In the genomic region with DNA sequence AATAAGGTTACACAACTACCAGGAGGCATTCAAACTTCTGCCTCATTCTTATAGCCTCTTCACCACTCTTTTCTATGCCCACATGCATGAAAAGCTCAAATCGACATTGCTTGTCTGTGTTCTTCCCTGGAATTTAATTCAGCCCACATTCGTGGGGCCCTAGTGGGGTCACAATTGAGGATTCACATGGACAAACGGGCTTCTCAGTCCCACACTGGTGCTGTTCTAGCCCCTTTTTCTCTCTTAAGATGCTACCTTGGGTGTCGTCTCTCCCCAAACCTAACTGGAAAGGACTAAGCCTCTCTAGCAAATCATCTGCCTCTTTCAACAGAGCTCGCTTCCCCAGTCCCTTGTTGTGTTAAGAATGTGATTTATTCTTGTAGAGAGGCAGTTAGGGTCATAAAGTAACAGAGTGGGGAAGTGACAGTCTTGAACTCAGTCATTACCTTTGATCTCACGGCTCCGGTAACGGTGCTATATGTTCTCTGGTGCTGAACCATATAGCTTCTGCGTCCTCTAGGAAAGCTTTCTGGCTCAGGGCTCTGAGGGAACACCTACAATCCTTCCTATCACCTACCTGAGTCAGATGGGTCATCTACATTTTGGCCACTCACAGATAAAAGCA, we compare ENCODE assay signal across 17 cellular contexts. TPM values are rescaled to one million over a fixed set of nuclear protein-coding genes. Genes with fewer than 3 reads are reported as not detected.
DNase-seq lines count a peak whose midpoint lies in the region; ATAC-seq and TF ChIP-seq lines count a peak whose summit lies in the region.
"Had no signal": no experiment of that assay in that cellular context is flagged by ENCODE, and none has a peak within 500 bp of the region (broad histone marks: within the 10 kb centered on the region; RNA-seq: fewer than 3 reads in every experiment).

No MANE protein-coding gene starts in this region.

- no peaks in the 10 kb centered on the region for H3K36me3 Mint-ChIP-seq in neural crest cell (ENCODE audit: low read depth)

- H3K4me1 ChIP-seq in right atrium auricular region (peaks cover 0 to 84% of the 10 kb centered on the region in 2 donors), esophagus (ENCODE audit: control insufficient read depth in 2 of 2, insufficient read depth in 2 of 2, low read length in 1 of 2) (peaks cover 9 to 11% of the 10 kb centered on the region in 2 donors), uterus (peaks cover 0 to 5% of the 10 kb centered on the region in 2 donors), HAP-1 (peaks cover 6% of the 10 kb centered on the region)

- H3K27me3 Mint-ChIP-seq in neural crest cell (ENCODE audit: low read depth) = no peaks in the 10 kb centered on the region
- H3K27me3 Mint-ChIP-seq: activated CD4-positive, alpha-beta memory T cell treated with anti-CD3 and anti-CD28 coated beads, Interleukin-2, amount 10 ng/mL, durations not matched to agents 7 days and 5 days had no signal

- no peak for DNase-seq in right atrium auricular region (ENCODE audit: low spot score)
- no peak for DNase-seq in left ventricle myocardium superior
- no peak for DNase-seq in neural crest cell (ENCODE audit: low read depth, low spot score)
- no peak for DNase-seq in uterus
- DNase-seq in NCI-H146 treated with DMSO at 0.1 percent for 48 hours (lab: John Stamatoyannopoulos, UW; ENCODE audit: unreplicated experiment) = no peak
- DNase-seq in HAP-1 (ENCODE audit: low spot score in 2 of 2) = no peak
- DNase-seq: activated CD4-positive, alpha-beta memory T cell treated with anti-CD3 and anti-CD28 coated beads, Interleukin-2, amount 10 ng/mL, durations not matched to agents 7 days and 5 days; activated naive CD4-positive, alpha-beta T cell treated with Interleukin-2 at 50 U/mL for 16 hours; HCEC 1CT; mesendoderm; SHP77 treated with DMSO at 0.1 percent for 48 hours; upper lobe of right lung had no signal

- H3K4me1 Mint-ChIP-seq in neural crest cell = peaks cover 41% of the 10 kb centered on the region

- intact Hi-C loops in left ventricle myocardium superior (cut with micrococcal nuclease) = no loop called here
- intact Hi-C loops in uterus (cut with DNase I; ENCODE audit: low total_unique reads) = loop anchor here (10.0 kb wide), 1 partner anchor 106 kb away; no protein-coding TSS in a partner anchor

- 63 to 78% methylated on average over 9 of the region's 9 CpGs for WGBS in esophagus, 2 donors

- H3K9me3 Mint-ChIP-seq in neural crest cell = no peaks in the 10 kb centered on the region
- H3K9me3 Mint-ChIP-seq: activated CD4-positive, alpha-beta memory T cell treated with anti-CD3 and anti-CD28 coated beads, Interleukin-2, amount 10 ng/mL, durations not matched to agents 7 days and 5 days had no signal

- no peak for TF ChIP-seq POLR2A in uterus (IDR thresholded peaks at IDR 0.05)

- TF ChIP-seq CTCF in right atrium auricular region (IDR thresholded peaks at IDR 0.05) (no peak), neural crest cell (conservative IDR thresholded peaks at IDR 0.05) (no peak), uterus (IDR thresholded peaks at IDR 0.05) (no peak)

- H3K4me3 ChIP-seq in right atrium auricular region (no peak overlapping the region), esophagus (ENCODE audit: low read depth in 1 of 2, low read length in 2 of 2) (no peak overlapping the region), uterus (no peak overlapping the region), HAP-1 (no peak overlapping the region)
- H3K4me3 ChIP-seq: pancreas, upper lobe of right lung had no signal

- H3K4me3 Mint-ChIP-seq in neural crest cell = peak overlapping the region; percentile 39
- H3K4me3 Mint-ChIP-seq: activated CD4-positive, alpha-beta memory T cell treated with anti-CD3 and anti-CD28 coated beads, Interleukin-2, amount 10 ng/mL, durations not matched to agents 7 days and 5 days had no signal

- H3K27me3 ChIP-seq in right atrium auricular region = no peaks in the 10 kb centered on the region
- no peaks in the 10 kb centered on the region for H3K27me3 ChIP-seq in esophagus (ENCODE audit: control insufficient read depth in 1 of 2, insufficient read depth in 2 of 2, low read length in 2 of 2)
- no peaks in the 10 kb centered on the region for H3K27me3 ChIP-seq in uterus
- H3K27me3 ChIP-seq in HAP-1 (ENCODE audit: low read depth) = no peaks in the 10 kb centered on the region
- H3K27me3 ChIP-seq: pancreas, upper lobe of right lung had no signal

- H3K9me3 ChIP-seq in right atrium auricular region (no peaks in the 10 kb centered on the region), esophagus (ENCODE audit: control insufficient read depth in 2 of 2, insufficient read depth in 1 of 2, low read depth in 1 of 2, low read length in 1 of 2) (no peaks in the 10 kb centered on the region), uterus (no peaks in the 10 kb centered on the region), HAP-1 (no peaks in the 10 kb centered on the region)
- H3K9me3 ChIP-seq: pancreas, upper lobe of right lung had no signal

- ATAC-seq in left ventricle myocardium superior = no peak
- no peak for ATAC-seq in GM18517 (IDR thresholded peaks at IDR 0.05; ENCODE audit: unreplicated experiment)
- ATAC-seq: esophagus mucosa had no signal

- H3K36me3 ChIP-seq in right atrium auricular region = no peaks in the 10 kb centered on the region
- H3K36me3 ChIP-seq in esophagus (ENCODE audit: control insufficient read depth in 2 of 2, insufficient read depth in 2 of 2, low read length in 1 of 2) = no peaks in the 10 kb centered on the region
- no peaks in the 10 kb centered on the region for H3K36me3 ChIP-seq in uterus
- no peaks in the 10 kb centered on the region for H3K36me3 ChIP-seq in HAP-1 (replicated peaks)
- H3K36me3 ChIP-seq: pancreas, upper lobe of right lung had no signal

- H3K27ac ChIP-seq in right atrium auricular region (peak overlapping the region; percentile 97 to 98), esophagus (ENCODE audit: low read depth in 2 of 2, low read length in 1 of 2) (peak overlapping the region; percentile 1 to 45), uterus (peak overlapping the region; percentile 94 to 95)
- H3K27ac ChIP-seq: KMS-11, upper lobe of right lung had no signal

- peak overlapping the region; percentile 1 for H3K27ac Mint-ChIP-seq in neural crest cell (ENCODE audit: unreplicated experiment)

- in situ Hi-C loops in HAP-1 (cut with MboI; ENCODE audit: low sequenced_read_pairs) = no loop called here

RNA-seq across cellular contexts. Expression of gene LPP, which starts 4.9 kb away (rescaled TPM):
- 100 to 1,000 TPM; 117 to 186 TPM for total RNA-seq in right atrium auricular region
- 109 TPM for total RNA-seq in left ventricle myocardium superior
- polyA plus RNA-seq in esophagus = 10 to 100 TPM; 10.5 to 12.9 TPM
- 38.7 and 42.1 TPM in 2 replicates for total RNA-seq in neural crest cell
- 1,000 to 10,000 TPM in 1 of 4 donors, 100 to 1,000 TPM in 3; 180 to 1,374 (median 712) TPM for total RNA-seq in uterus

Comparison
In these comparisons a context has a peak if more than half of its experiments do, and no peak if none do; other contexts are left out.
1. H3K27ac ChIP-seq: peak in every context shown above with its lines; median percentile 98 in right atrium auricular region; 94 in uterus; 23 in esophagus.